16 cellular contexts compared by ENCODE assay signal in the genomic region with DNA sequence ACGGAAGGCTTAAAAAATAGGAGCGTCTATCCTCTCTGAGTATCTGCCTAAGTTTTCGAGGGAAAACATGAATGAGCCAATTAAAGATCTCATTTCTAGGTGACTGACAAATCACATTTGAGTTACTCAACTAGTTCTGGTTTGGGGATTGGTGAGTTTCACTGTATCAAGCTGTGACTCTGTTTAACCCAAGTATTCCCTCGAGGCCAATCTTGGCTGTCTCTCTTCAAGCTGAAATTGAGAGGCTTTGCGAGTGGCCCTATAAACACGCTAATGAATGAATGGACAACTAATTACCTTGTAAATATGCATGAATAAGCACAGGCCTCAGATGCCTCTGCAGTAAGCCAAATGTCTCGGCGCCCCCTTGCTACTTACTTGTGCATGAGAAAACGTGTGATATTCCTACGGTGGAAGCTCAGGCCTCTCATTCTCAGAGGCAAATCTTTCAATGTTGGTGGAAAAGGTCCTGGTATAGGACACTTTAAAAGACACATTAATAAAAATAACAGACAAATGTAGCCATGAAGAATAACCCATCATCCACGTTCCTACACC.
DNase-seq lines count a peak whose midpoint lies in the region; ATAC-seq and TF ChIP-seq lines count a peak whose summit lies in the region.
"Had no signal": no experiment of that assay in that cellular context is flagged by ENCODE, and none has a peak within 500 bp of the region (broad histone marks: within the 10 kb centered on the region; RNA-seq: fewer than 3 reads in every experiment).

No MANE protein-coding gene starts in this region.

- H3K4me3 ChIP-seq in SK-N-SH (ENCODE audit: low read depth in 2 of 2, low read length in 1 of 2) = no peak overlapping the region
- H3K4me3 ChIP-seq in OCI-LY7 (ENCODE audit: low read depth, low read length, poor library complexity, severe bottlenecking) = no peak overlapping the region
- H3K4me3 ChIP-seq in suprapubic skin = no peak overlapping the region
- H3K4me3 ChIP-seq: sigmoid colon had no signal

- H3K36me3 ChIP-seq in SK-N-SH (replicated peaks in 1 of 2; ENCODE audit: control insufficient read depth in 1 of 2, insufficient read depth in 2 of 2, low read length in 1 of 2) (no peaks in the 10 kb centered on the region), OCI-LY7 (ENCODE audit: insufficient read depth, low read length) (no peaks in the 10 kb centered on the region), suprapubic skin (no peaks in the 10 kb centered on the region)
- H3K36me3 ChIP-seq: neutrophil, sigmoid colon had no signal

- DNase-seq in SK-N-SH = peak; percentile 14
- no peak for DNase-seq in OCI-LY7 (ENCODE audit: low spot score)
- peak; percentile 3 for DNase-seq in iPS DF 19.7 (ENCODE audit: low read depth, low spot score)
- DNase-seq in NCI-H1930 (lab: John Stamatoyannopoulos, UW) = no peak
- DNase-seq in suprapubic skin (ENCODE audit: low spot score in 2 of 2) = no peak
- DNase-seq in mesothelial cell of epicardium (ENCODE audit: low spot score in 2 of 2, unreplicated experiment in 2 of 2) = no peak
- DNase-seq in activated naive CD4-positive, alpha-beta T cell (lab: John Stamatoyannopoulos, UW) = no peak
- DNase-seq: activated CD4-positive, alpha-beta T cell treated with anti-CD3 and anti-CD28 coated beads for 36 hours; activated naive CD8-positive, alpha-beta T cell treated with anti-CD3 and anti-CD28 coated beads for 36 hours; sigmoid colon; trophoblast cell had no signal

- H4K20me1 ChIP-seq in SK-N-SH (ENCODE audit: insufficient read depth) (no peaks in the 10 kb centered on the region), OCI-LY7 (ENCODE audit: insufficient read depth, low read length) (no peaks in the 10 kb centered on the region)

- no peak overlapping the region for H3K4me3 Mint-ChIP-seq in mesothelial cell of epicardium
- H3K4me3 Mint-ChIP-seq: activated CD4-positive, alpha-beta T cell treated with anti-CD3 and anti-CD28 coated beads for 36 hours; activated naive CD8-positive, alpha-beta T cell treated with anti-CD3 and anti-CD28 coated beads for 36 hours; memory B cell; T-helper 2 cell treated with Interferon-gamma antibody and Interleukin-4, amounts not matched to agents 5 μg/mL and 100 μg/mL, for 36 hours had no signal

- peak; percentile 46 for TF ChIP-seq RAD21 in SK-N-SH (IDR thresholded peaks at IDR 0.05; ENCODE audit: low read length)

- H3K9me3 ChIP-seq in SK-N-SH = no peaks in the 10 kb centered on the region
- H3K9me3 ChIP-seq in OCI-LY7 (ENCODE audit: low read length) = no peaks in the 10 kb centered on the region
- H3K9me3 ChIP-seq in suprapubic skin = no peaks in the 10 kb centered on the region
- H3K9me3 ChIP-seq: neutrophil, sigmoid colon had no signal

- TF ChIP-seq POLR2A in suprapubic skin (IDR thresholded peaks at IDR 0.05) = no peak

- H3K27me3 ChIP-seq in SK-N-SH (ENCODE audit: insufficient read depth) (no peaks in the 10 kb centered on the region), suprapubic skin (no peaks in the 10 kb centered on the region)
- H3K27me3 ChIP-seq: neutrophil, sigmoid colon had no signal

- H3K36me3 Mint-ChIP-seq in mesothelial cell of epicardium = no peaks in the 10 kb centered on the region
- H3K36me3 Mint-ChIP-seq: activated naive CD8-positive, alpha-beta T cell treated with anti-CD3 and anti-CD28 coated beads for 36 hours; memory B cell had no signal

- TF ChIP-seq EP300 in SK-N-SH (IDR thresholded peaks at IDR 0.05; ENCODE audit: borderline replicate concordance in 1 of 2, low read depth in 1 of 2, low read length in 1 of 2) (no peak), suprapubic skin (IDR thresholded peaks at IDR 0.05) (no peak)

- no TSS peak for BruUV-seq in OCI-LY7 (replicated peaks; lab: Mats Ljungman, UMichigan)

- H3K4me1 ChIP-seq in SK-N-SH (ENCODE audit: control insufficient read depth in 1 of 2, insufficient read depth in 2 of 2, low read depth in 1 of 2, low read length in 1 of 2) = no peaks in the 10 kb centered on the region
- no peaks in the 10 kb centered on the region for H3K4me1 ChIP-seq in OCI-LY7 (ENCODE audit: insufficient read depth, low read length, poor library complexity, severe bottlenecking)
- H3K4me1 ChIP-seq in suprapubic skin = no peaks in the 10 kb centered on the region
- H3K4me1 ChIP-seq: sigmoid colon had no signal

- ATAC-seq in SK-N-SH treated with all-trans-retinoic acid at 6 μM for 48 hours = no peak
- ATAC-seq: activated CD4-positive, alpha-beta T cell treated with anti-CD3 and anti-CD28 coated beads for 36 hours; HepG2 had no signal

- no peaks in the 10 kb centered on the region for H3F3A ChIP-seq in SK-N-SH (replicated peaks; ENCODE audit: insufficient read depth)

- H3K4me1 Mint-ChIP-seq in mesothelial cell of epicardium = no peaks in the 10 kb centered on the region
- H3K4me1 Mint-ChIP-seq: activated CD4-positive, alpha-beta T cell treated with anti-CD3 and anti-CD28 coated beads for 36 hours; activated naive CD8-positive, alpha-beta T cell treated with anti-CD3 and anti-CD28 coated beads for 36 hours; memory B cell had no signal

- H3K9me3 Mint-ChIP-seq in mesothelial cell of epicardium = no peaks in the 10 kb centered on the region
- H3K9me3 Mint-ChIP-seq: activated naive CD8-positive, alpha-beta T cell treated with anti-CD3 and anti-CD28 coated beads for 36 hours had no signal

- intact Hi-C loops in OCI-LY7 (cut with micrococcal nuclease; ENCODE audit: unreplicated experiment) = no loop called here

- WGBS in SK-N-SH (ENCODE audit: low lambda C conversion rate) = 47% methylated on average over 11 of the region's 11 CpGs
- 73% methylated on average over 11 of the region's 11 CpGs for WGBS in suprapubic skin

- TF ChIP-seq CTCF in SK-N-SH (IDR thresholded peaks at IDR 0.05) = no peak
- TF ChIP-seq CTCF in OCI-LY7 (conservative IDR thresholded peaks at IDR 0.05; ENCODE audit: low read length) = peak; percentile 10; the same call in 1 of the 2 replicates
- no peak for TF ChIP-seq CTCF in suprapubic skin (IDR thresholded peaks at IDR 0.05)
- TF ChIP-seq CTCF in mesothelial cell of epicardium (IDR thresholded peaks at IDR 0.05; ENCODE audit: unreplicated experiment) = no peak

- POLR2A ChIA-PET in SK-N-SH (lab: Yijun Ruan, JAX) (no interaction called here), OCI-LY7 (lab: Charles Lee) (no interaction called here)

- H3K27me3 Mint-ChIP-seq in mesothelial cell of epicardium (ENCODE audit: low read depth) = peaks cover 6% of the 10 kb centered on the region
- H3K27me3 Mint-ChIP-seq: activated CD4-positive, alpha-beta T cell treated with anti-CD3 and anti-CD28 coated beads for 36 hours; activated naive CD8-positive, alpha-beta T cell treated with anti-CD3 and anti-CD28 coated beads for 36 hours; memory B cell had no signal

- H3K4me2 ChIP-seq in SK-N-SH = no peak overlapping the region
- H3K4me2 ChIP-seq in OCI-LY7 (ENCODE audit: low read length) = no peak overlapping the region

- H3K79me2 ChIP-seq in SK-N-SH (ENCODE audit: insufficient read depth) (no peaks in the 10 kb centered on the region), OCI-LY7 (ENCODE audit: insufficient read depth, low read depth, low read length) (no peaks in the 10 kb centered on the region)

- H3K9ac ChIP-seq in SK-N-SH = no peak overlapping the region

- H3K27ac ChIP-seq in SK-N-SH (ENCODE audit: low read depth in 2 of 2, low read length in 1 of 2) (no peak overlapping the region), OCI-LY7 (ENCODE audit: low read depth, low read length, poor library complexity, severe bottlenecking) (no peak overlapping the region), suprapubic skin (no peak overlapping the region)
- H3K27ac ChIP-seq: neutrophil, sigmoid colon had no signal

- no peaks in the 10 kb centered on the region for H3K9me2 ChIP-seq in SK-N-SH
- H3K9me2 ChIP-seq in OCI-LY7 (ENCODE audit: insufficient read depth, low read length) = no peaks in the 10 kb centered on the region

- no peak overlapping the region for H2AFZ ChIP-seq in SK-N-SH (ENCODE audit: low read depth)
- H2AFZ ChIP-seq in OCI-LY7 (ENCODE audit: low read length) = no peak overlapping the region

- H3K27ac Mint-ChIP-seq in mesothelial cell of epicardium = no peak overlapping the region
- H3K27ac Mint-ChIP-seq: activated CD4-positive, alpha-beta T cell treated with anti-CD3 and anti-CD28 coated beads for 36 hours; activated naive CD8-positive, alpha-beta T cell treated with anti-CD3 and anti-CD28 coated beads for 36 hours; memory B cell; T-helper 2 cell treated with Interferon-gamma antibody and Interleukin-4, amounts not matched to agents 5 μg/mL and 100 μg/mL, for 36 hours had no signal

- CTCF ChIA-PET in SK-N-SH (lab: Yijun Ruan, JAX) = interaction anchor here (0.6 to 1.8 kb wide), 8 partner anchors 9 to 189 kb away, joined by 3 to 6 read pairs (median 3); no protein-coding TSS in a partner anchor
- CTCF ChIA-PET in OCI-LY7 (lab: Charles Lee; ENCODE audit: unreplicated experiment) = interaction anchor here (1.2 kb wide), 1 partner anchor 122 kb away, joined by 3 read pairs; no protein-coding TSS in a partner anchor

TF ChIP-seq in SK-N-SH, 30 proteins besides CTCF, POLR2A, EP300 and RAD21 (continues in another document):
- TF ChIP-seq, protein P1, sequence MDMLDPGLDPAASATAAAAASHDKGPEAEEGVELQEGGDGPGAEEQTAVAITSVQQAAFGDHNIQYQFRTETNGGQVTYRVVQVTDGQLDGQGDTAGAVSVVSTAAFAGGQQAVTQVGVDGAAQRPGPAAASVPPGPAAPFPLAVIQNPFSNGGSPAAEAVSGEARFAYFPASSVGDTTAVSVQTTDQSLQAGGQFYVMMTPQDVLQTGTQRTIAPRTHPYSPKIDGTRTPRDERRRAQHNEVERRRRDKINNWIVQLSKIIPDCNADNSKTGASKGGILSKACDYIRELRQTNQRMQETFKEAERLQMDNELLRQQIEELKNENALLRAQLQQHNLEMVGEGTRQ (IDR thresholded peaks at IDR 0.05; ENCODE audit: borderline replicate concordance, low read depth, low read length) = no peak
- TF ChIP-seq YY1 (IDR thresholded peaks at IDR 0.05; ENCODE audit: low read depth) (no peak), FOXJ3 (CRISPR knock-in tag; IDR thresholded peaks at IDR 0.05) (no peak), CHD2 (IDR thresholded peaks at IDR 0.05; ENCODE audit: low read length, partially characterized antibody) (no peak), JUND (IDR thresholded peaks at IDR 0.05) (no peak)

TF ChIP-seq in SK-N-SH treated with all-trans-retinoic acid at 6 μM for 48 hours, 23 proteins besides CTCF, POLR2A, EP300 and RAD21 (continues in another document):
- TF ChIP-seq PPARA (CRISPR knock-in tag; IDR thresholded peaks at IDR 0.05; ENCODE audit: borderline replicate concordance) (no peak), ZNF70 (CRISPR knock-in tag; IDR thresholded peaks at IDR 0.05) (no peak)

Comparison
In these comparisons a context has a peak if more than half of its experiments do, and no peak if none do; other contexts are left out.
1. DNase-seq: peak in SK-N-SH (single experiment) and iPS DF 19.7 (single experiment); none in OCI-LY7 (single experiment), NCI-H1930 (0 of 2), suprapubic skin (0 of 2), mesothelial cell of epicardium (0 of 2) and activated naive CD4-positive, alpha-beta T cell (0 of 4).